8 cellular contexts compared by ENCODE assay signal in the genomic region with DNA sequence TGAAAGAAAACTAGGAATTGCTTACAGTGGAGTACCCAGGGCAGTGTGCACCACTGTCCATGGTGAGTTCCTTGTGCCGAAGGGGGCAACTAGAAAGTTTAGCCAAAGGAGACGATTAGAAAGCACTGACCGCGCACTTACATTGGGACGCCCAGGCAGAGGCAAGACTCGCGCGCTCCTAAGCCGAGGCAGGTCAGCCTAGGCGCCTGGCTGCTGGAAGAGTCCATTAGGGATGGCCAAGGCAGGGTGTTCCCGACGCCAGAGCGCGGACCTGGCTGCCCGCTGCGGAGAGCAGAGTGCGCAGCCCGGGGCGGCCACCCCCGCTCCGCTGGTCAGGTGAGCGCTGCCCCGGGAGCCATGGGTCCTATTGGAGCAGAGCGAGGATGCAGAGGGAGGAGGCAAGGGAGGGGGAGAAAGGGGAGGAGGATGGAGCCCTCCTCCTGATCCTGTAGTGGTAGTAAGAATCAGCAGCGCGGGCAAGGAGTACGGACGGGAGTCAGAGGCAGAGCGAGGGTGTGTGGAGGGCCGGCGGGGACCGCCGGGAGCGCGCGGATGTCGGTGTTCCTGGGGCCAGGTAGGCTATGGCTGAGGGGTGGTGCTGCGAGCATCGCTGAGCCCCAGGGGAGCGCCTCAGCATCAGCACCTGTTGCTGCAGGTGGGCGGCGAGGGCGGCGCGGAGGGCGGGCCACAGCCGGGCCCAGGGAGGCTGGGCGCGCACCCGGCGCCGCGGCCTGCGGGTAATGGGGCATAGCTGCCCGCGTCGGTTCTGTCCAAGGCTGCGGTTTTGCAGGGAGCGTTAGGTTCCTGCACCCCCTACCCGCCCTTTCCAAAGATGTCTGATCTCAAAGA. TPM values are rescaled to one million over a fixed set of nuclear protein-coding genes. Genes with fewer than 3 reads are reported as not detected.
A peak's percentile ranks its signal among the peaks of the same experiment; 100 is the strongest.
DNase-seq lines count a peak whose midpoint lies in the region; ATAC-seq, FAIRE-seq and TF ChIP-seq lines count a peak whose summit lies in the region.

A gene with protein sequence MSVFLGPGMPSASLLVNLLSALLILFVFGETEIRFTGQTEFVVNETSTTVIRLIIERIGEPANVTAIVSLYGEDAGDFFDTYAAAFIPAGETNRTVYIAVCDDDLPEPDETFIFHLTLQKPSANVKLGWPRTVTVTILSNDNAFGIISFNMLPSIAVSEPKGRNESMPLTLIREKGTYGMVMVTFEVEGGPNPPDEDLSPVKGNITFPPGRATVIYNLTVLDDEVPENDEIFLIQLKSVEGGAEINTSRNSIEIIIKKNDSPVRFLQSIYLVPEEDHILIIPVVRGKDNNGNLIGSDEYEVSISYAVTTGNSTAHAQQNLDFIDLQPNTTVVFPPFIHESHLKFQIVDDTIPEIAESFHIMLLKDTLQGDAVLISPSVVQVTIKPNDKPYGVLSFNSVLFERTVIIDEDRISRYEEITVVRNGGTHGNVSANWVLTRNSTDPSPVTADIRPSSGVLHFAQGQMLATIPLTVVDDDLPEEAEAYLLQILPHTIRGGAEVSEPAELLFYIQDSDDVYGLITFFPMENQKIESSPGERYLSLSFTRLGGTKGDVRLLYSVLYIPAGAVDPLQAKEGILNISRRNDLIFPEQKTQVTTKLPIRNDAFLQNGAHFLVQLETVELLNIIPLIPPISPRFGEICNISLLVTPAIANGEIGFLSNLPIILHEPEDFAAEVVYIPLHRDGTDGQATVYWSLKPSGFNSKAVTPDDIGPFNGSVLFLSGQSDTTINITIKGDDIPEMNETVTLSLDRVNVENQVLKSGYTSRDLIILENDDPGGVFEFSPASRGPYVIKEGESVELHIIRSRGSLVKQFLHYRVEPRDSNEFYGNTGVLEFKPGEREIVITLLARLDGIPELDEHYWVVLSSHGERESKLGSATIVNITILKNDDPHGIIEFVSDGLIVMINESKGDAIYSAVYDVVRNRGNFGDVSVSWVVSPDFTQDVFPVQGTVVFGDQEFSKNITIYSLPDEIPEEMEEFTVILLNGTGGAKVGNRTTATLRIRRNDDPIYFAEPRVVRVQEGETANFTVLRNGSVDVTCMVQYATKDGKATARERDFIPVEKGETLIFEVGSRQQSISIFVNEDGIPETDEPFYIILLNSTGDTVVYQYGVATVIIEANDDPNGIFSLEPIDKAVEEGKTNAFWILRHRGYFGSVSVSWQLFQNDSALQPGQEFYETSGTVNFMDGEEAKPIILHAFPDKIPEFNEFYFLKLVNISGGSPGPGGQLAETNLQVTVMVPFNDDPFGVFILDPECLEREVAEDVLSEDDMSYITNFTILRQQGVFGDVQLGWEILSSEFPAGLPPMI (N-terminal part only) (plus strand): TSS at position 454 of the 849 bp plus-strand sequence. CDS start 99 bp downstream, at position 553.

- H3K36me3 ChIP-seq in bronchial epithelial cell (ENCODE audit: control insufficient read depth, insufficient read depth, low read length) (no peaks in the 10 kb centered on the region), small intestine (ENCODE audit: control insufficient read depth in 2 of 2, insufficient read depth in 2 of 2, low read length in 2 of 2) (no peaks in the 10 kb centered on the region)

- no peaks in the 10 kb centered on the region for H3K9me3 ChIP-seq in small intestine (ENCODE audit: control insufficient read depth, low read depth)

- H3K27ac ChIP-seq in small intestine (ENCODE audit: low read depth in 1 of 2, low read length in 1 of 2) = peak within 1 kb of the TSS in 1 of 2 donors; percentile 31

- TF ChIP-seq CTCF in bronchial epithelial cell (IDR thresholded peaks at IDR 0.05; ENCODE audit: insufficient read depth, low read length, severe bottlenecking) = no peak

- peak within 1 kb of the TSS; percentile 47 for H3K4me3 ChIP-seq in bronchial epithelial cell (ENCODE audit: low read depth, low read length)
- H3K4me3 ChIP-seq in small intestine (ENCODE audit: low read depth in 1 of 2, low read length in 2 of 2) = peak within 1 kb of the TSS in 1 of 2 donors; percentile 36

- 1 to 2% (median 1%) methylated on average over 50 to 60 of the region's 60 CpGs for WGBS in small intestine, 3 donors

- H3K27me3 ChIP-seq in bronchial epithelial cell (ENCODE audit: control insufficient read depth, insufficient read depth, low read length) = peaks cover 6% of the 10 kb centered on the region
- peaks cover 4 to 9% of the 10 kb centered on the region in 2 donors for H3K27me3 ChIP-seq in small intestine (ENCODE audit: control insufficient read depth in 2 of 2, insufficient read depth in 2 of 2, low read length in 2 of 2)

- DNase-seq in DMS53 (lab: John Stamatoyannopoulos, UW) = peak; percentile 99
- DNase-seq in NCI-H748 treated with DMSO at 0.1 percent for 48 hours (lab: John Stamatoyannopoulos, UW) = peak; percentile 97
- DNase-seq in bronchial epithelial cell (ENCODE audit: low read depth) = peak; percentile 87
- DNase-seq in inferior parietal cortex (ENCODE audit: extremely low spot score) = peak; percentile 58
- peak; percentile 92 for DNase-seq in small intestine

- H3K4me1 ChIP-seq in small intestine (ENCODE audit: control insufficient read depth in 2 of 2, insufficient read depth in 1 of 2, low read depth in 1 of 2, low read length in 1 of 2) = no peaks in the 10 kb centered on the region

- ATAC-seq in HG02642 (IDR thresholded peaks at IDR 0.05; ENCODE audit: poor library complexity, unreplicated experiment) (peak; percentile 54), HG03025 (IDR thresholded peaks at IDR 0.05; ENCODE audit: low FRiP score, unreplicated experiment) (no peak), HG02571 (IDR thresholded peaks at IDR 0.05; ENCODE audit: unreplicated experiment) (no peak)

- FAIRE-seq in bronchial epithelial cell (lab: Jason Lieb, UNC) = no peak
- no peak for FAIRE-seq in small intestine (lab: Jason Lieb, UNC)

RNA-seq across cellular contexts. Expression of the gene that starts here (rescaled TPM):
- total RNA-seq in bronchial epithelial cell = 1.6 and 3.3 TPM in 2 replicates
- polyA plus RNA-seq in small intestine = 1 to 10 TPM in 2 of 3 donors, not detected in 1; 2.6 to 2.9 TPM
